ENCODE assay signal across 25 cellular contexts in genomic region chr5:81757404-81757803, GRCh38. TPM values are rescaled to one million over a fixed set of nuclear protein-coding genes. Genes with fewer than 3 reads are reported as not detected.
DNase-seq lines count a peak whose midpoint lies in the region; ATAC-seq, FAIRE-seq and TF ChIP-seq lines count a peak whose summit lies in the region.
"Had no signal": no experiment of that assay in that cellular context is flagged by ENCODE, and none has a peak within 500 bp of the region (broad histone marks: within the 10 kb centered on the region; RNA-seq: fewer than 3 reads in every experiment).

No MANE protein-coding gene starts in this region.

- no peak for FAIRE-seq in bronchial epithelial cell (lab: Jason Lieb, UNC)
- FAIRE-seq: D721Med, GM18507 had no signal

- TF ChIP-seq CTCF in bronchial epithelial cell (IDR thresholded peaks at IDR 0.05; ENCODE audit: insufficient read depth, low read length, severe bottlenecking) (no peak), tibial artery (IDR thresholded peaks at IDR 0.05) (no peak), Peyer's patch (IDR thresholded peaks at IDR 0.05) (no peak)

- ATAC-seq in GM21367 (IDR thresholded peaks at IDR 0.05; ENCODE audit: unreplicated experiment) = no peak
- ATAC-seq: Panc1 had no signal

- H3K27ac ChIP-seq in epithelial cell of prostate (no peak overlapping the region), tibial artery (peak overlapping the region; percentile 98 to 99), Peyer's patch (no peak overlapping the region)

- no peaks in the 10 kb centered on the region for H3K27me3 ChIP-seq in bronchial epithelial cell (ENCODE audit: control insufficient read depth, insufficient read depth, low read length)
- no peaks in the 10 kb centered on the region for H3K27me3 ChIP-seq in tibial artery
- no peaks in the 10 kb centered on the region for H3K27me3 ChIP-seq in Peyer's patch
- H3K27me3 ChIP-seq: BLaER1 treated with 17β-estradiol and CSF1 and Interleukin-3, amounts not matched to agents 10 nM and 100 nM had no signal

- DNase-seq in HPDE6-E6E7 (ENCODE audit: extremely low spot score) (peak; percentile 15), bronchial epithelial cell (ENCODE audit: low read depth) (peak; percentile 72), epithelial cell of prostate (ENCODE audit: low read depth, low spot score) (peak; percentile 29), tibial artery (no peak), Peyer's patch (no peak), ACHN (no peak)
- DNase-seq: AML-193; CD4-positive, alpha-beta T cell; H7; KG1; MM.1S; NCI-H1417; NCI-H1694; NCI-H2081 treated with DMSO at 0.1 percent for 48 hours; NCI-H2171; NCI-H226; NCI-H510A; NCI-H69; SIG-M5 had no signal

- TF ChIP-seq POLR2A in Peyer's patch (IDR thresholded peaks at IDR 0.05) = no peak

- intact Hi-C loops in tibial artery (cut with DNase I; ENCODE audit: low total_unique reads) = loop anchor here (10.0 kb wide), 1 partner anchor 217 kb away; the partner anchor contains the start of gene ATG10

- no peaks in the 10 kb centered on the region for H3K9me3 ChIP-seq in tibial artery
- no peaks in the 10 kb centered on the region for H3K9me3 ChIP-seq in Peyer's patch

- H3K4me3 ChIP-seq in bronchial epithelial cell (ENCODE audit: low read depth, low read length) (no peak overlapping the region), tibial artery (no peak overlapping the region), Peyer's patch (no peak overlapping the region)
- H3K4me3 ChIP-seq: BLaER1 treated with 17β-estradiol and CSF1 and Interleukin-3, amounts not matched to agents 10 nM and 100 nM; SK-N-MC had no signal

- in situ Hi-C loops in ACHN (cut with HindIII; ENCODE audit: low pct_ligation_motif_present, low pct_unique_long_range_greater_than_20kb, low sequenced_read_pairs) = no loop called here

- H3K36me3 ChIP-seq in bronchial epithelial cell (ENCODE audit: control insufficient read depth, insufficient read depth, low read length) (no peaks in the 10 kb centered on the region), tibial artery (no peaks in the 10 kb centered on the region), Peyer's patch (no peaks in the 10 kb centered on the region)
- H3K36me3 ChIP-seq: BLaER1 treated with 17β-estradiol and CSF1 and Interleukin-3, amounts not matched to agents 10 nM and 100 nM had no signal

- peaks cover 0 to 48% (median 30%) of the 10 kb centered on the region in 4 donors for H3K4me1 ChIP-seq in tibial artery
- no peaks in the 10 kb centered on the region for H3K4me1 ChIP-seq in Peyer's patch

RNA-seq across cellular contexts. Expression of gene SSBP2, which starts 6.5 kb away (rescaled TPM):
- total RNA-seq in bronchial epithelial cell (7.9 and 13.4 TPM in 2 replicates), Peyer's patch (10 to 100 TPM; 10.9 to 22.3 (median 14.9) TPM)

Comparison
In these comparisons a context has a peak if more than half of its experiments do, and no peak if none do; other contexts are left out.
1. DNase-seq: peak in HPDE6-E6E7 (single experiment), bronchial epithelial cell (single experiment) and epithelial cell of prostate (single experiment); none in tibial artery (0 of 2), Peyer's patch (0 of 3) and ACHN (single experiment).
2. H3K27ac ChIP-seq: peak in tibial artery (2 of 2); none in epithelial cell of prostate (single experiment) and Peyer's patch (0 of 4).